16 cellular contexts compared by ENCODE assay signal in the genomic region with DNA sequence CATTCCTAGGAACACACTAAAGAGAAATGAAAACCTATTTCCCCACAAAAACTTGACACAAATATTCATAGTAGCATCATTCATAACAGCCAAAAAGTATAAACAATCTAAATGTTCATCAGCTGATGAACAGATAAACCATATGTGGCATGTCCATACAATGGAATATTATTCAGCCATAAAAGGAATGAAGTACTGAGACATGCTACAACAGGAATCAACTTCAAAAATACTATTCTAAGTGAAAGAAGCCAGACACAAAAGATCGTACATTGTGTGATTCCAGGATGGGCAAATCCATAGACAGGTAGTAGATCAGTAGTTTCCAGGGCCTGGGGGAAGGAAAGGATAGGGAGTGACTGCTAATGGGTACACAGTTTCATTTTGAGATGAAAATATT.
DNase-seq lines count a peak whose midpoint lies in the region; ATAC-seq, FAIRE-seq and TF ChIP-seq lines count a peak whose summit lies in the region.
"Had no signal": no experiment of that assay in that cellular context is flagged by ENCODE, and none has a peak within 500 bp of the region (broad histone marks: within the 10 kb centered on the region; RNA-seq: fewer than 3 reads in every experiment).

No MANE protein-coding gene starts in this region.

- TF ChIP-seq CTCF in mammary epithelial cell (conservative IDR thresholded peaks at IDR 0.05 in 1 of 2, IDR thresholded peaks at IDR 0.05 in 1 of 2; ENCODE audit: extremely low read depth in 1 of 2, insufficient read depth in 1 of 2, low read depth in 1 of 2, low read length in 2 of 2) (no peak), MCF 10A (IDR thresholded peaks at IDR 0.05; ENCODE audit: unreplicated experiment) (no peak), foreskin keratinocyte (conservative IDR thresholded peaks at IDR 0.05) (no peak), nephron (IDR thresholded peaks at IDR 0.05; ENCODE audit: unreplicated experiment in 3 of 3) (no peak), HepG2 (CRISPR knock-in tag; IDR thresholded peaks at IDR 0.05) (no peak)

- BruUV-seq in mammary epithelial cell (replicated peaks; lab: Mats Ljungman, UMichigan): no TSS peak
- no TSS peak for BruUV-seq in MCF 10A (replicated peaks; lab: Mats Ljungman, UMichigan)
- BruUV-seq in HepG2 (replicated peaks; lab: Mats Ljungman, UMichigan): no TSS peak

- H3K4me3 Mint-ChIP-seq in MCF 10A (ENCODE audit: unreplicated experiment) (no peak overlapping the region), nephron (no peak overlapping the region)
- H3K4me3 Mint-ChIP-seq in activated T-helper 17 cell treated with anti-CD3 and anti-CD28 coated beads, Interleukin-2, amount 50 U/mL, for 72 hours: no peak overlapping the region
- H3K4me3 Mint-ChIP-seq: B cell; CD8-positive, alpha-beta T cell; H9 had no signal

- peak; percentile 64 for DNase-seq in mammary epithelial cell
- no peak for DNase-seq in MCF 10A (ENCODE audit: unreplicated experiment)
- DNase-seq in foreskin keratinocyte: peak; percentile 58 to 83
- DNase-seq in occipital lobe (lab: John Stamatoyannopoulos, UW): no peak
- no peak for DNase-seq in HuH-7.5 (ENCODE audit: low spot score)
- DNase-seq in HepG2 (ENCODE audit: low spot score): no peak
- DNase-seq: Calu3; CD8-positive, alpha-beta T cell; DMS79 treated with DMSO at 0.1 percent for 48 hours; GF-D8; GOT3; H9 had no signal

- H3K27me3 ChIP-seq in mammary epithelial cell (ENCODE audit: insufficient read depth, low read length) (no peaks in the 10 kb centered on the region), foreskin keratinocyte (no peaks in the 10 kb centered on the region), HepG2 (ENCODE audit: control insufficient read depth in 1 of 2, insufficient read depth in 2 of 2, low read length in 2 of 2) (no peaks in the 10 kb centered on the region)
- H3K27me3 ChIP-seq: BLaER1 treated with 17β-estradiol and CSF1 and Interleukin-3, amounts not matched to agents 10 nM and 100 nM had no signal

- H3K4me2 ChIP-seq in mammary epithelial cell (ENCODE audit: insufficient read depth, low read depth, low read length): peak overlapping the region; percentile 31
- H3K4me2 ChIP-seq in HepG2 (ENCODE audit: low read depth, low read length): no peak overlapping the region
- H3K4me2 ChIP-seq: BLaER1 treated with 17β-estradiol and CSF1 and Interleukin-3, amounts not matched to agents 10 nM and 100 nM had no signal

- H3K36me3 ChIP-seq in mammary epithelial cell (ENCODE audit: insufficient read depth, low read length): no peaks in the 10 kb centered on the region
- H3K36me3 ChIP-seq in HepG2 (replicated peaks in 1 of 2; ENCODE audit: control insufficient read depth in 1 of 2, insufficient read depth in 2 of 2, low read length in 2 of 2): peaks cover 0 to 3% of the 10 kb centered on the region in 2 experiments; a peak in 1 of 5 replicates

- CTCF ChIA-PET in mammary epithelial cell (lab: Charles Lee; ENCODE audit: low non-redundant PET) (no interaction called here), MCF 10A (lab: Yijun Ruan, JAX) (interaction anchor here (1.1 kb wide), 1 partner anchor 188 kb away, joined by 3 read pairs; no protein-coding TSS in a partner anchor), HepG2 (lab: Yijun Ruan, JAX; ENCODE audit: low intra/inter-chr PET ratio, low total read pairs) (no interaction called here)

- H3K36me3 Mint-ChIP-seq in MCF 10A (ENCODE audit: insufficient read depth, unreplicated experiment): peaks cover 12% of the 10 kb centered on the region
- H3K36me3 Mint-ChIP-seq in activated T-helper 17 cell treated with anti-CD3 and anti-CD28 coated beads, Interleukin-2, amount 50 U/mL, for 72 hours (ENCODE audit: low read depth): peaks cover 20% of the 10 kb centered on the region
- H3K36me3 Mint-ChIP-seq in nephron (ENCODE audit: low read depth): peaks cover 75% of the 10 kb centered on the region

- FAIRE-seq in HepG2 (lab: Jason Lieb, UNC): no peak

- dilution Hi-C loops in mammary epithelial cell (cut with HindIII; ENCODE audit: low sequenced_read_pairs): no loop called here

- H3K9me3 Mint-ChIP-seq in MCF 10A (ENCODE audit: unreplicated experiment) (no peaks in the 10 kb centered on the region), nephron (peaks cover 9% of the 10 kb centered on the region)
- H3K9me3 Mint-ChIP-seq in activated T-helper 17 cell treated with anti-CD3 and anti-CD28 coated beads, Interleukin-2, amount 50 U/mL, for 72 hours: no peaks in the 10 kb centered on the region
- H3K9me3 Mint-ChIP-seq: H9 had no signal

- H3K79me2 ChIP-seq in mammary epithelial cell (ENCODE audit: insufficient read depth, low read length) (peaks cover 97% of the 10 kb centered on the region), HepG2 (ENCODE audit: insufficient read depth, low read length) (peaks cover 44% of the 10 kb centered on the region)

- in situ Hi-C loops in mammary epithelial cell (cut with MboI; ENCODE audit: low sequenced_read_pairs in 2 of 2): no loop called here
- in situ Hi-C loops in HepG2 (cut with HindIII; ENCODE audit: extremely low pct_ligation_motif_present, low pct_unique_long_range_greater_than_20kb): no loop called here

- H2AFZ ChIP-seq in mammary epithelial cell (ENCODE audit: low read depth, low read length) (no peak overlapping the region), HepG2 (ENCODE audit: low read length) (no peak overlapping the region)

- ATAC-seq in activated T-helper 17 cell treated with anti-CD3 and anti-CD28 coated beads, Interleukin-2, amount 50 U/mL, for 72 hours (replicated peaks): no peak
- peak; percentile 35 for ATAC-seq in foreskin keratinocyte
- no peak for ATAC-seq in HepG2
- ATAC-seq: CD8-positive, alpha-beta T cell had no signal

- no peak for TF ChIP-seq POLR2A in HepG2 (IDR thresholded peaks at IDR 0.05; ENCODE audit: insufficient read depth in 1 of 2, low read depth in 2 of 2, low read length in 2 of 2)

- H3K4me1 ChIP-seq in mammary epithelial cell (ENCODE audit: insufficient read depth, low read length) (peaks cover 28% of the 10 kb centered on the region), foreskin keratinocyte (peaks cover 22% of the 10 kb centered on the region), HepG2 (ENCODE audit: insufficient read depth, low read length) (no peaks in the 10 kb centered on the region)
- H3K4me1 ChIP-seq: BLaER1 treated with 17β-estradiol and CSF1 and Interleukin-3, amounts not matched to agents 10 nM and 100 nM had no signal

- TF ChIP-seq EP300 in HepG2 (IDR thresholded peaks at IDR 0.05; ENCODE audit: low read depth in 2 of 2, low read length in 2 of 2): no peak
- TF ChIP-seq EP300 in HepG2 (CRISPR knock-in tag; IDR thresholded peaks at IDR 0.05; ENCODE audit: borderline replicate concordance): no peak

- H3K9ac ChIP-seq in mammary epithelial cell (ENCODE audit: insufficient read depth, low read length) (no peak overlapping the region), HepG2 (ENCODE audit: insufficient read depth, low read depth, low read length) (no peak overlapping the region)
- H3K9ac ChIP-seq: BLaER1 treated with 17β-estradiol and CSF1 and Interleukin-3, amounts not matched to agents 10 nM and 100 nM had no signal

- H3K4me3 ChIP-seq in mammary epithelial cell (replicated peaks in 1 of 3; ENCODE audit: insufficient read depth in 1 of 3, low read depth in 2 of 3, low read length in 3 of 3) (no peak overlapping the region), HepG2 (replicated peaks in 1 of 3; ENCODE audit: insufficient read depth in 1 of 3, low read depth in 2 of 3, low read length in 3 of 3) (no peak overlapping the region)
- H3K4me3 ChIP-seq: BLaER1 treated with 17β-estradiol and CSF1 and Interleukin-3, amounts not matched to agents 10 nM and 100 nM had no signal

- no peaks in the 10 kb centered on the region for H3K27me3 Mint-ChIP-seq in MCF 10A (ENCODE audit: insufficient read depth, unreplicated experiment)
- no peaks in the 10 kb centered on the region for H3K27me3 Mint-ChIP-seq in activated T-helper 17 cell treated with anti-CD3 and anti-CD28 coated beads, Interleukin-2, amount 50 U/mL, for 72 hours
- H3K27me3 Mint-ChIP-seq in nephron (ENCODE audit: low read depth): no peaks in the 10 kb centered on the region
- H3K27me3 Mint-ChIP-seq: B cell had no signal

- POLR2A ChIA-PET in MCF 10A (lab: Yijun Ruan, JAX) (interaction anchor here (1.0 to 1.5 kb wide), 2 partner anchors 8 to 120 kb away, joined by 3 to 7 read pairs; no protein-coding TSS in a partner anchor), HepG2 (lab: Yijun Ruan, JAX) (no interaction called here)

- no peaks in the 10 kb centered on the region for H3K9me3 ChIP-seq in mammary epithelial cell (replicated peaks; ENCODE audit: insufficient read depth, low read length)
- H3K9me3 ChIP-seq in HepG2 (ENCODE audit: low read length): no peaks in the 10 kb centered on the region

- WGBS in mammary epithelial cell (ENCODE audit: low coverage, missing lambda C conversion rate): 8% methylated on average over 1 of the region's 1 CpG
- 93% methylated on average over 1 of the region's 1 CpG for WGBS in HepG2 (ENCODE audit: low lambda C conversion rate)

- intact Hi-C loops in mammary epithelial cell (cut with micrococcal nuclease) (no loop called here), MCF 10A (cut with micrococcal nuclease) (no loop called here), HepG2 (cut with micrococcal nuclease; ENCODE audit: unreplicated experiment) (no loop called here)

- H3K27ac ChIP-seq in mammary epithelial cell (ENCODE audit: insufficient read depth, low read depth, low read length) (no peak overlapping the region), foreskin keratinocyte (no peak overlapping the region), HepG2 (ENCODE audit: extremely low read length, insufficient read depth, low read length) (no peak overlapping the region)
- H3K27ac ChIP-seq: BLaER1 treated with 17β-estradiol and CSF1 and Interleukin-3, amounts not matched to agents 10 nM and 100 nM had no signal

- H3K27ac Mint-ChIP-seq in MCF 10A (ENCODE audit: low read depth, unreplicated experiment): no peak overlapping the region
- peak overlapping the region; percentile 13 for H3K27ac Mint-ChIP-seq in activated T-helper 17 cell treated with anti-CD3 and anti-CD28 coated beads, Interleukin-2, amount 50 U/mL, for 72 hours
- peak overlapping the region in 2 of 3 experiments; percentile 34 to 84 for H3K27ac Mint-ChIP-seq in nephron
- H3K27ac Mint-ChIP-seq: B cell; CD8-positive, alpha-beta T cell; H9 had no signal

- no peak for TF ChIP-seq RAD21 in HepG2 (CRISPR knock-in tag; IDR thresholded peaks at IDR 0.05)

- H3K4me1 Mint-ChIP-seq in MCF 10A (ENCODE audit: insufficient read depth, unreplicated experiment) (peaks cover 13% of the 10 kb centered on the region), nephron (peaks cover 10% of the 10 kb centered on the region)
- H3K4me1 Mint-ChIP-seq in activated T-helper 17 cell treated with anti-CD3 and anti-CD28 coated beads, Interleukin-2, amount 50 U/mL, for 72 hours: peaks cover 29% of the 10 kb centered on the region
- H3K4me1 Mint-ChIP-seq: H9 had no signal

- H4K20me1 ChIP-seq in mammary epithelial cell (ENCODE audit: insufficient read depth, low read length): peaks cover 10% of the 10 kb centered on the region
- no peaks in the 10 kb centered on the region for H4K20me1 ChIP-seq in HepG2 (ENCODE audit: insufficient read depth, low read length)

TF ChIP-seq in HepG2, 621 proteins besides CTCF, POLR2A, EP300 and RAD21 (continues in another document):
- TF ChIP-seq CEBPB (IDR thresholded peaks at IDR 0.05; ENCODE audit: borderline replicate concordance, low read depth, low read length): no peak
- TF ChIP-seq POLR2AphosphoS5 (IDR thresholded peaks at IDR 0.05; ENCODE audit: low read depth, low read length): no peak
- TF ChIP-seq FOXK2 (IDR thresholded peaks at IDR 0.05): no peak

Comparison
In these comparisons a context has a peak if more than half of its experiments do, and no peak if none do; other contexts are left out.
1. DNase-seq: peak in mammary epithelial cell (single experiment) and foreskin keratinocyte (2 of 2); none in MCF 10A (single experiment), occipital lobe (single experiment), HuH-7.5 (single experiment) and HepG2 (single experiment).